In the genomic region with DNA sequence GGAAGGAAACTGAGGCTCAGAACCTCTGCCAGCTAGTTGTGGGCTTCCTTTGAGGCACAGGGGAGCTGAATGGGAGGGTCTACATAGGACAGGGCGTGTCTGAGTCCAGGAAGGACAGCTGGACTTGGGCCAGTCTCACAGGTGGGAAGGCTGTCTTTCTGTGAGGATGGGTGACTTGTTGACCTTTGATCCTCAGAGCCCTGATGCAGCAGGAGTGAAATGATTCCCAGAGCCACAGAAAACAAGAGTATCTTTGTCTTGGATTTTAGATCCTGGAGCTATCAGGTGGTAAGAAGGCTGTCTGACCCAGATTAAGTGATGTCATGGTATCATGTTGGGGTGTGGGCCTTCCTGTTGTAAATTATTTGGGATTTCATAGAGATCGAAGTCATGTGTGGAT, we compare ENCODE assay signal across 28 cellular contexts. TPM values are rescaled to one million over a fixed set of nuclear protein-coding genes. Genes with fewer than 3 reads are reported as not detected.
DNase-seq lines count a peak whose midpoint lies in the region; ATAC-seq and TF ChIP-seq lines count a peak whose summit lies in the region.
"Had no signal": no experiment of that assay in that cellular context is flagged by ENCODE, and none has a peak within 500 bp of the region (broad histone marks: within the 10 kb centered on the region; RNA-seq: fewer than 3 reads in every experiment).

No MANE protein-coding gene starts in this region.

- H3K9ac ChIP-seq in HCT116 (ENCODE audit: low read length): no peak overlapping the region
- no peak overlapping the region for H3K9ac ChIP-seq in colonic mucosa (ENCODE audit: low read depth in 2 of 2, low read length in 2 of 2)
- H3K9ac ChIP-seq: BLaER1 treated with 17β-estradiol and CSF1 and Interleukin-3, amounts not matched to agents 10 nM and 100 nM had no signal

- TF ChIP-seq RAD21 in HCT116 (IDR thresholded peaks at IDR 0.05; ENCODE audit: low read depth): no peak

- H3K4me3 Mint-ChIP-seq in CD14-positive monocyte: no peak overlapping the region
- H3K4me3 Mint-ChIP-seq: activated CD4-positive, alpha-beta memory T cell treated with anti-CD3 and anti-CD28 coated beads, Interleukin-2, amount 10 ng/mL, durations not matched to agents 7 days and 5 days; effector memory CD8-positive, alpha-beta T cell had no signal

- peak overlapping the region; percentile 42 to 89 (median 79) for H3K27ac Mint-ChIP-seq in CD14-positive monocyte
- H3K27ac Mint-ChIP-seq: activated CD4-positive, alpha-beta memory T cell treated with anti-CD3 and anti-CD28 coated beads, Interleukin-2, amount 10 ng/mL, durations not matched to agents 7 days and 5 days; activated naive CD4-positive, alpha-beta T cell treated with anti-CD3 and anti-CD28 coated beads, Interleukin-2, amount 50 U/mL, for 72 hours; activated T-helper 2 cell treated with anti-CD3 and anti-CD28 coated beads, Interferon-gamma antibody, Interleukin-2, Interleukin-4, amounts not matched to agents 10 μg/mL and 5 μg/mL and 100 μg/mL, durations not matched to agents 14 hours and 24 hours and 36 hours had no signal

- POLR2A ChIA-PET in HCT116 (lab: Charles Lee): no interaction called here

- H3K4me3 ChIP-seq in HCT116 (replicated peaks in 1 of 2; ENCODE audit: low read depth in 1 of 2, low read length in 2 of 2) (no peak overlapping the region), colonic mucosa (no peak overlapping the region), neutrophil (ENCODE audit: low read depth in 1 of 2, low read length in 1 of 2) (no peak overlapping the region), osteoblast (ENCODE audit: insufficient read depth, low read length) (no peak overlapping the region), right atrium auricular region (no peak overlapping the region)
- H3K4me3 ChIP-seq: BLaER1 treated with 17β-estradiol and CSF1 and Interleukin-3, amounts not matched to agents 10 nM and 100 nM; breast epithelium; heart right ventricle; upper lobe of right lung had no signal

- ATAC-seq in HCT116: no peak
- ATAC-seq: activated naive CD4-positive, alpha-beta T cell treated with anti-CD3 and anti-CD28 coated beads, Interleukin-2, amount 50 U/mL, for 72 hours; effector memory CD8-positive, alpha-beta T cell; foreskin keratinocyte; heart right ventricle; left cardiac atrium; upper lobe of right lung had no signal

- H2AFZ ChIP-seq in HCT116 (ENCODE audit: low read depth, low read length, poor library complexity, severe bottlenecking): no peak overlapping the region
- H2AFZ ChIP-seq in osteoblast (ENCODE audit: low read length): no peak overlapping the region

- H3K4me1 ChIP-seq in HCT116 (ENCODE audit: control insufficient read depth in 1 of 2, insufficient read depth in 2 of 2, low read length in 2 of 2) (peaks cover 52 to 70% of the 10 kb centered on the region in 2 experiments), colonic mucosa (peaks cover 33% of the 10 kb centered on the region), neutrophil (ENCODE audit: control insufficient read depth in 1 of 2, insufficient read depth in 1 of 2, low read depth in 1 of 2, low read length in 1 of 2) (peaks cover 85 to 88% of the 10 kb centered on the region in 2 experiments), osteoblast (ENCODE audit: insufficient read depth, low read length) (peaks cover 7% of the 10 kb centered on the region), right atrium auricular region (peaks cover 0 to 9% of the 10 kb centered on the region in 2 donors)
- H3K4me1 ChIP-seq: foreskin keratinocyte had no signal

- BruUV-seq in HCT116 (replicated peaks; lab: Mats Ljungman, UMichigan): no TSS peak

- H3K36me3 ChIP-seq in HCT116 (ENCODE audit: control insufficient read depth in 1 of 2, insufficient read depth in 2 of 2, low read length in 2 of 2) (no peaks in the 10 kb centered on the region), colonic mucosa (no peaks in the 10 kb centered on the region), neutrophil (no peaks in the 10 kb centered on the region), osteoblast (ENCODE audit: insufficient read depth, low read length) (no peaks in the 10 kb centered on the region), right atrium auricular region (no peaks in the 10 kb centered on the region)
- H3K36me3 ChIP-seq: breast epithelium, heart right ventricle, upper lobe of right lung had no signal

- H3K9me3 Mint-ChIP-seq in CD14-positive monocyte: peaks cover 0 to 2% (median 0%) of the 10 kb centered on the region in 7 donors
- H3K9me3 Mint-ChIP-seq: activated CD4-positive, alpha-beta memory T cell treated with anti-CD3 and anti-CD28 coated beads, Interleukin-2, amount 10 ng/mL, durations not matched to agents 7 days and 5 days; activated naive CD4-positive, alpha-beta T cell treated with anti-CD3 and anti-CD28 coated beads, Interleukin-2, amount 50 U/mL, for 72 hours; activated T-helper 2 cell treated with anti-CD3 and anti-CD28 coated beads, Interferon-gamma antibody, Interleukin-2, Interleukin-4, amounts not matched to agents 10 μg/mL and 5 μg/mL and 100 μg/mL, durations not matched to agents 14 hours and 24 hours and 36 hours; effector memory CD8-positive, alpha-beta T cell had no signal

- H3K79me2 ChIP-seq in HCT116 (ENCODE audit: insufficient read depth, low read length): peaks cover 25% of the 10 kb centered on the region
- peaks cover 89% of the 10 kb centered on the region for H3K79me2 ChIP-seq in osteoblast (ENCODE audit: insufficient read depth, low read length)

- peaks cover 0 to 2% (median 0%) of the 10 kb centered on the region in 3 donors for H3K27me3 Mint-ChIP-seq in CD14-positive monocyte (ENCODE audit: low read depth in 3 of 3)
- H3K27me3 Mint-ChIP-seq: activated CD4-positive, alpha-beta memory T cell treated with anti-CD3 and anti-CD28 coated beads, Interleukin-2, amount 10 ng/mL, durations not matched to agents 7 days and 5 days; effector memory CD8-positive, alpha-beta T cell had no signal

- RAD21 ChIA-PET in HCT116 (lab: Charles Lee; ENCODE audit: low non-redundant PET in 1 of 2, low total read pairs in 2 of 2, uncharacterized antibody in 2 of 2, unreplicated experiment in 2 of 2): no interaction called here

- 0 out of 2 replicates have a peak overlapping the region, but pooled peaks have one; percentile 13 for H3K4me2 ChIP-seq in HCT116 (ENCODE audit: low read length)
- no peak overlapping the region for H3K4me2 ChIP-seq in osteoblast (ENCODE audit: insufficient read depth, low read length)

- no peak for TF ChIP-seq CTCF in CD14-positive monocyte (IDR thresholded peaks at IDR 0.05)
- no peak for TF ChIP-seq CTCF in HCT116 (IDR thresholded peaks at IDR 0.05 in 2 of 3, conservative IDR thresholded peaks at IDR 0.05 in 1 of 3; ENCODE audit: borderline replicate concordance in 1 of 3, insufficient read depth in 1 of 3, low read depth in 2 of 3, low read length in 2 of 3)
- no peak for TF ChIP-seq CTCF in colonic mucosa (IDR thresholded peaks at IDR 0.05)
- no peak for TF ChIP-seq CTCF in neutrophil (IDR thresholded peaks at IDR 0.05)
- no peak for TF ChIP-seq CTCF in osteoblast (IDR thresholded peaks at IDR 0.05; ENCODE audit: extremely low read depth, low read depth, low read length)
- TF ChIP-seq CTCF in right atrium auricular region (IDR thresholded peaks at IDR 0.05): no peak

- CTCF ChIA-PET in HCT116 (lab: Charles Lee): no interaction called here

- H3K27ac ChIP-seq in HCT116 (ENCODE audit: low read depth, low read length): no peak overlapping the region
- peak overlapping the region; percentile 17 for H3K27ac ChIP-seq in colonic mucosa
- H3K27ac ChIP-seq in neutrophil: peak overlapping the region; percentile 73
- no peak overlapping the region for H3K27ac ChIP-seq in osteoblast (ENCODE audit: low read depth, low read length)
- H3K27ac ChIP-seq in right atrium auricular region: no peak overlapping the region
- H3K27ac ChIP-seq: breast epithelium, foreskin keratinocyte, heart right ventricle, upper lobe of right lung had no signal

- H3K4me1 Mint-ChIP-seq in CD14-positive monocyte: peaks cover 82% of the 10 kb centered on the region

- H3K27me3 ChIP-seq in HCT116 (ENCODE audit: insufficient read depth, low read length) (no peaks in the 10 kb centered on the region), colonic mucosa (no peaks in the 10 kb centered on the region), neutrophil (no peaks in the 10 kb centered on the region), osteoblast (ENCODE audit: insufficient read depth, low read length) (no peaks in the 10 kb centered on the region), right atrium auricular region (no peaks in the 10 kb centered on the region)
- H3K27me3 ChIP-seq: BLaER1 treated with 17β-estradiol and CSF1 and Interleukin-3, amounts not matched to agents 10 nM and 100 nM; breast epithelium; foreskin keratinocyte; heart right ventricle; upper lobe of right lung had no signal

- peaks cover 28 to 33% of the 10 kb centered on the region in 2 donors for H3K36me3 Mint-ChIP-seq in CD14-positive monocyte

- no peaks in the 10 kb centered on the region for H4K20me1 ChIP-seq in HCT116 (ENCODE audit: insufficient read depth)
- peaks cover 32% of the 10 kb centered on the region for H4K20me1 ChIP-seq in osteoblast (ENCODE audit: insufficient read depth, low read length)

- H3K9me3 ChIP-seq in HCT116 (ENCODE audit: control insufficient read depth in 1 of 2, insufficient read depth in 1 of 2, low read depth in 1 of 2, low read length in 2 of 2) (no peaks in the 10 kb centered on the region), colonic mucosa (no peaks in the 10 kb centered on the region), neutrophil (no peaks in the 10 kb centered on the region), osteoblast (ENCODE audit: low read depth, low read length) (no peaks in the 10 kb centered on the region), right atrium auricular region (no peaks in the 10 kb centered on the region)
- H3K9me3 ChIP-seq: BLaER1 treated with 17β-estradiol and CSF1 and Interleukin-3, amounts not matched to agents 10 nM and 100 nM; breast epithelium; heart right ventricle; upper lobe of right lung had no signal

- H3K9me2 ChIP-seq in HCT116 (ENCODE audit: insufficient read depth): no peaks in the 10 kb centered on the region

- DNase-seq in CD14-positive monocyte (ENCODE audit: low spot score) (no peak), HCT116 (ENCODE audit: low read depth, low spot score) (no peak), colonic mucosa (peak; percentile 61), osteoblast (ENCODE audit: insufficient read length, low spot score, missing footprints) (no peak), right atrium auricular region (ENCODE audit: low spot score) (no peak), iPS-NIHi11 (ENCODE audit: low spot score) (no peak)
- DNase-seq in activated CD4-positive, alpha-beta T cell treated with anti-CD3 and anti-CD28 coated beads for 48 hours: no peak
- DNase-seq: activated CD4-positive, alpha-beta memory T cell treated with anti-CD3 and anti-CD28 coated beads, Interleukin-2, amount 10 ng/mL, durations not matched to agents 7 days and 5 days; activated CD8-positive, alpha-beta memory T cell treated with anti-CD3 and anti-CD28 coated beads, Interleukin-2, amount 50 U/mL, for 48 hours; effector memory CD8-positive, alpha-beta T cell; foreskin keratinocyte; GOT3; heart right ventricle; KG1; left cardiac atrium; mammary epithelial cell; NCI-H1436; NCI-H446; NCI-H774; RPMI8226; stimulated activated CD8-positive, alpha-beta memory T cell treated with anti-CD3 and anti-CD28 coated beads, Interleukin-4, amount 100 ng/mL, for 48 hours; substantia nigra; upper lobe of right lung had no signal

- no peak for TF ChIP-seq POLR2A in HCT116 (IDR thresholded peaks at IDR 0.05; ENCODE audit: borderline replicate concordance, extremely low read depth, insufficient read depth, insufficient read length)

- intact Hi-C loops in CD14-positive monocyte (cut with micrococcal nuclease) (no loop called here), HCT116 (cut with micrococcal nuclease) (no loop called here), colonic mucosa (cut with DNase I) (no loop called here)

RNA-seq across cellular contexts. Expression of a gene that starts 15.0 kb away (rescaled TPM):
- 10 to 100 TPM in 1 of 2 donors, 1 to 10 TPM in 1; 10.0 to 14.6 TPM for polyA plus RNA-seq in CD14-positive monocyte
- total RNA-seq in HCT116 (2021; ENCODE audit: unreplicated experiment) (19.1 TPM), colonic mucosa (10 to 100 TPM; 37.5 to 45.7 TPM), osteoblast (9.1 and 10.9 TPM in 2 replicates), right atrium auricular region (1 to 10 TPM; 3.4 to 8.0 TPM)
- 8.9 and 9.6 TPM in 2 replicates for polyA plus RNA-seq in HCT116 (2012)

Comparison
In these comparisons a context has a peak if more than half of its experiments do, and no peak if none do; other contexts are left out.
1. H3K27ac ChIP-seq: peak in colonic mucosa (single experiment) and neutrophil (single experiment); none in HCT116 (single experiment), osteoblast (single experiment) and right atrium auricular region (0 of 2).